8 cellular contexts compared by ENCODE assay signal in genomic region chr4:153151535-153152452, GRCh38.
DNase-seq lines count a peak whose midpoint lies in the region; ATAC-seq and TF ChIP-seq lines count a peak whose summit lies in the region.

No MANE protein-coding gene starts in this region.

- no peak overlapping the region for H3K4me3 ChIP-seq in AG10803 (ENCODE audit: low read length)

- TF ChIP-seq CTCF in AG10803 (conservative IDR thresholded peaks at IDR 0.05; ENCODE audit: low read length) (no peak), GM20000 (IDR thresholded peaks at IDR 0.05; ENCODE audit: extremely low read depth, missing control alignments) (no peak)

- ATAC-seq in GM21390 (IDR thresholded peaks at IDR 0.05; ENCODE audit: unreplicated experiment) (no peak), HG03196 (IDR thresholded peaks at IDR 0.05; ENCODE audit: unreplicated experiment) (no peak)

- peak; percentile 43 for DNase-seq in AG10803 (ENCODE audit: low read depth)
- DNase-seq in GM20000 (ENCODE audit: low spot score): peak; percentile 58
- peak; percentile 2 for DNase-seq in NCI-H2081 treated with DMSO at 0.1 percent for 48 hours (lab: John Stamatoyannopoulos, UW)
- peak; percentile 18 for DNase-seq in activated CD4-positive, alpha-beta T cell treated with anti-CD3 and anti-CD28 coated beads, Interleukin-2, amount 50 U/mL, for 1 hour
- peak; percentile 72 for DNase-seq in globus pallidus (ENCODE audit: low spot score)
- DNase-seq in pons (ENCODE audit: low spot score): peak; percentile 59

Comparison
In these comparisons a context has a peak if more than half of its experiments do, and no peak if none do; other contexts are left out.
1. DNase-seq: peak in every context shown above with its lines; median percentile 72 in globus pallidus; 59 in pons; 58 in GM20000; 43 in AG10803; 18 in activated CD4-positive, alpha-beta T cell treated with anti-CD3 and anti-CD28 coated beads, Interleukin-2, amount 50 U/mL, for 1 hour; 2 in NCI-H2081 treated with DMSO at 0.1 percent for 48 hours.